Comparison of ENCODE assay signal across 1 cellular context in the genomic region with DNA sequence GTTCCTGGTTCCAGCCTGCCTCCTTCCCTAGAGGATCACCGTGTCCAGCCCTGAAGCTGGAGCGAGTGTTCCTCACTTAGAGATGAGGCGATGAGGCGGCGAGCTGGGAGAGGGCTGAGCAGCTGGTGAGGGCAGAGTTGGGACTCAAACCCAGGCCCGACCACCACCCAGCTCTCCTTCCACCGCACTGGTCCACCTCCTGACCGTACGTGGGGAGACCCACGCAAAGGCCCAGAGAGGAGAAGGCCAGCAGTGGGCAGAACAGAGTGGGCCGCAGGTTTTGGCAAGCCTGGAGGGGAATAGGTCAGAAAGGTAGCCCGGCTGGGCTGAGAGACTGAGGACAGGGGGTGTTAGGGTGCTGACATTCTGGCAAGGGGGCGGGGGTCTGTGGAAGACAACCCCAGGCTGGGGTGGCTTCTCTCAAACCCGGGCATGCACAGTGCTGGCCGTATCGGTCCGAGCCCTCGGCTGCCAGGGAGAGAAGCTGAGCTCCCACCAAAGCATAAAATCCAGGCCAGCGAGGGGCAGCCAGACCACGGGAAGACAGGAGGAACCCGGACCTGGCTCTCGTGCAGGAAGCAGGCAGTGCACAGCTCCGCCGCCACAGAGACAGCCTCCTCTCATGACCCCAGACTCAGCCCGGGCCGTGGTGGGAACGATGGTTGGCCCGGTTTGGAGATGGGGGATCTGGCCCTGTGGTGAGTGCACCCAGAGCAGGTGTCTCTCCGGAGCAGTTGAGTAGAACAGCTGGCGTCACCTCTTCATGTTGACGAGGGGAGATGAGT.
TF ChIP-seq lines count a peak whose summit lies in the region.

No MANE protein-coding gene starts in this region.

TF ChIP-seq in SK-N-SH treated with all-trans-retinoic acid at 6 μM for 48 hours, 23 proteins besides CTCF, POLR2A, EP300 and RAD21 (continued from another document):
- TF ChIP-seq, protein P1, sequence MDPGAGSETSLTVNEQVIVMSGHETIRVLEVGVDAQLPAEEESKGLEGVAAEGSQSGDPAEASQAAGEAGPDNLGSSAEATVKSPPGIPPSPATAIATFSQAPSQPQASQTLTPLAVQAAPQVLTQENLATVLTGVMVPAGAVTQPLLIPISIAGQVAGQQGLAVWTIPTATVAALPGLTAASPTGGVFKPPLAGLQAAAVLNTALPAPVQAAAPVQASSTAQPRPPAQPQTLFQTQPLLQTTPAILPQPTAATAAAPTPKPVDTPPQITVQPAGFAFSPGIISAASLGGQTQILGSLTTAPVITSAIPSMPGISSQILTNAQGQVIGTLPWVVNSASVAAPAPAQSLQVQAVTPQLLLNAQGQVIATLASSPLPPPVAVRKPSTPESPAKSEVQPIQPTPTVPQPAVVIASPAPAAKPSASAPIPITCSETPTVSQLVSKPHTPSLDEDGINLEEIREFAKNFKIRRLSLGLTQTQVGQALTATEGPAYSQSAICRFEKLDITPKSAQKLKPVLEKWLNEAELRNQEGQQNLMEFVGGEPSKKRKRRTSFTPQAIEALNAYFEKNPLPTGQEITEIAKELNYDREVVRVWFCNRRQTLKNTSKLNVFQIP (CRISPR knock-in tag; IDR thresholded peaks at IDR 0.05; ENCODE audit: borderline replicate concordance, low read depth) = no peak
- TF ChIP-seq ZNF8 (CRISPR knock-in tag; IDR thresholded peaks at IDR 0.05) = no peak
- no peak for TF ChIP-seq SNAI2 (CRISPR knock-in tag; IDR thresholded peaks at IDR 0.05)
- TF ChIP-seq, protein P2, sequence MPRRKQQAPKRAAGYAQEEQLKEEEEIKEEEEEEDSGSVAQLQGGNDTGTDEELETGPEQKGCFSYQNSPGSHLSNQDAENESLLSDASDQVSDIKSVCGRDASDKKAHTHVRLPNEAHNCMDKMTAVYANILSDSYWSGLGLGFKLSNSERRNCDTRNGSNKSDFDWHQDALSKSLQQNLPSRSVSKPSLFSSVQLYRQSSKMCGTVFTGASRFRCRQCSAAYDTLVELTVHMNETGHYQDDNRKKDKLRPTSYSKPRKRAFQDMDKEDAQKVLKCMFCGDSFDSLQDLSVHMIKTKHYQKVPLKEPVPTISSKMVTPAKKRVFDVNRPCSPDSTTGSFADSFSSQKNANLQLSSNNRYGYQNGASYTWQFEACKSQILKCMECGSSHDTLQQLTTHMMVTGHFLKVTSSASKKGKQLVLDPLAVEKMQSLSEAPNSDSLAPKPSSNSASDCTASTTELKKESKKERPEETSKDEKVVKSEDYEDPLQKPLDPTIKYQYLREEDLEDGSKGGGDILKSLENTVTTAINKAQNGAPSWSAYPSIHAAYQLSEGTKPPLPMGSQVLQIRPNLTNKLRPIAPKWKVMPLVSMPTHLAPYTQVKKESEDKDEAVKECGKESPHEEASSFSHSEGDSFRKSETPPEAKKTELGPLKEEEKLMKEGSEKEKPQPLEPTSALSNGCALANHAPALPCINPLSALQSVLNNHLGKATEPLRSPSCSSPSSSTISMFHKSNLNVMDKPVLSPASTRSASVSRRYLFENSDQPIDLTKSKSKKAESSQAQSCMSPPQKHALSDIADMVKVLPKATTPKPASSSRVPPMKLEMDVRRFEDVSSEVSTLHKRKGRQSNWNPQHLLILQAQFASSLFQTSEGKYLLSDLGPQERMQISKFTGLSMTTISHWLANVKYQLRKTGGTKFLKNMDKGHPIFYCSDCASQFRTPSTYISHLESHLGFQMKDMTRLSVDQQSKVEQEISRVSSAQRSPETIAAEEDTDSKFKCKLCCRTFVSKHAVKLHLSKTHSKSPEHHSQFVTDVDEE (CRISPR knock-in tag; IDR thresholded peaks at IDR 0.05) = no peak
- no peak for TF ChIP-seq BACH2 (CRISPR knock-in tag; IDR thresholded peaks at IDR 0.05; ENCODE audit: borderline replicate concordance)
- no peak for TF ChIP-seq ZFP3 (CRISPR knock-in tag; IDR thresholded peaks at IDR 0.05)
- no peak for TF ChIP-seq CSDC2 (CRISPR knock-in tag; IDR thresholded peaks at IDR 0.05)
